In genomic region chr18:54736981-54737380, GRCh38 we compare ENCODE assay signal across 19 cellular contexts.
"Had no signal": no experiment of that assay in that cellular context is flagged by ENCODE, and none has a peak within 500 bp of the region (broad histone marks: within the 10 kb centered on the region; RNA-seq: fewer than 3 reads in every experiment).

No MANE protein-coding gene starts in this region.

- H3K36me3 ChIP-seq: gastrocnemius medialis, left ventricle myocardium inferior, suprapubic skin had no signal

- H3K9me3 ChIP-seq: gastrocnemius medialis, left ventricle myocardium inferior, suprapubic skin had no signal

- DNase-seq: activated B cell treated with CpG ODN at 0.5 μM for 24 hours; activated CD4-positive, alpha-beta T cell treated with anti-CD3 and anti-CD28 coated beads, Interleukin-2, amount 10 ng/mL, durations not matched to agents 24 days and 14 days; activated CD8-positive, alpha-beta T cell treated with anti-CD3 and anti-CD28 coated beads for 36 hours; activated gamma-delta T cell; activated T-cell treated with anti-CD3 and anti-CD28 coated beads, Interleukin-2, amount 50 U/mL, for 4 hours; amniotic stem cell; caudate nucleus; gastrocnemius medialis; head of caudate nucleus; kidney; left ventricle myocardium inferior; retina; stimulated activated CD8-positive, alpha-beta memory T cell treated with anti-CD3 and anti-CD28 coated beads, Interleukin-4, amount 100 ng/mL, for 48 hours; stimulated activated naive CD4-positive, alpha-beta T cell treated with Interleukin-2 at 50 U/mL for 16 hours; SW 1271 had no signal

- H3K4me1 Mint-ChIP-seq: activated B cell treated with CpG ODN at 0.5 μM for 24 hours; activated CD4-positive, alpha-beta T cell treated with anti-CD3 and anti-CD28 coated beads, Interleukin-2, amount 10 ng/mL, durations not matched to agents 24 days and 14 days had no signal

- H3K4me1 ChIP-seq: gastrocnemius medialis, left ventricle myocardium inferior, suprapubic skin had no signal

- H3K4me3 ChIP-seq: gastrocnemius medialis, left ventricle myocardium inferior, suprapubic skin had no signal

- H3K36me3 Mint-ChIP-seq: activated naive CD8-positive, alpha-beta T cell; type B pancreatic cell had no signal

- H3K9me3 Mint-ChIP-seq: activated B cell treated with CpG ODN at 0.5 μM for 24 hours; activated CD4-positive, alpha-beta T cell treated with anti-CD3 and anti-CD28 coated beads, Interleukin-2, amount 10 ng/mL, durations not matched to agents 24 days and 14 days; activated CD8-positive, alpha-beta T cell treated with anti-CD3 and anti-CD28 coated beads for 36 hours had no signal

- H3K27me3 ChIP-seq: gastrocnemius medialis, suprapubic skin had no signal

- H3K27ac ChIP-seq: gastrocnemius medialis, left ventricle myocardium inferior, suprapubic skin had no signal

- FAIRE-seq: colon, kidney had no signal

- ATAC-seq: activated CD8-positive, alpha-beta T cell treated with anti-CD3 and anti-CD28 coated beads for 36 hours; activated T-cell treated with anti-CD3 and anti-CD28 coated beads, Interleukin-2, amount 50 U/mL, for 4 hours; gastrocnemius medialis had no signal

- H3K27ac Mint-ChIP-seq: activated B cell treated with CpG ODN at 0.5 μM for 24 hours; activated CD4-positive, alpha-beta T cell treated with anti-CD3 and anti-CD28 coated beads, Interleukin-2, amount 10 ng/mL, durations not matched to agents 24 days and 14 days; activated CD8-positive, alpha-beta T cell treated with anti-CD3 and anti-CD28 coated beads for 36 hours; activated naive CD8-positive, alpha-beta T cell; type B pancreatic cell had no signal

- H3K4me3 Mint-ChIP-seq: activated B cell treated with CpG ODN at 0.5 μM for 24 hours; activated CD4-positive, alpha-beta T cell treated with anti-CD3 and anti-CD28 coated beads, Interleukin-2, amount 10 ng/mL, durations not matched to agents 24 days and 14 days; activated CD8-positive, alpha-beta T cell treated with anti-CD3 and anti-CD28 coated beads for 36 hours; activated naive CD8-positive, alpha-beta T cell; activated T-cell treated with anti-CD3 and anti-CD28 coated beads, Interleukin-2, amount 50 U/mL, for 4 hours; type B pancreatic cell had no signal
